Comparison of ENCODE assay signal across 12 cellular contexts in genomic region chr12:31599053-31599452, GRCh38. TPM values are rescaled to one million over a fixed set of nuclear protein-coding genes. Genes with fewer than 3 reads are reported as not detected.
A peak's percentile ranks its signal among the peaks of the same experiment; 100 is the strongest.
DNase-seq lines count a peak whose midpoint lies in the region; ATAC-seq and TF ChIP-seq lines count a peak whose summit lies in the region.
"Had no signal": no experiment of that assay in that cellular context is flagged by ENCODE, and none has a peak within 500 bp of the region (broad histone marks: within the 10 kb centered on the region; RNA-seq: fewer than 3 reads in every experiment).

No MANE protein-coding gene starts in this region.

- H3K27me3 ChIP-seq in DOHH2 (ENCODE audit: control insufficient read depth, low read length), result no peaks in the 10 kb centered on the region
- H3K27me3 ChIP-seq in PC-3 (ENCODE audit: low read length), result no peaks in the 10 kb centered on the region
- H3K27me3 ChIP-seq: brain microvascular endothelial cell had no signal

- H3K4me3 ChIP-seq in DOHH2 (ENCODE audit: low read length) (peak overlapping the region; percentile 31), PC-3 (ENCODE audit: low read length) (no peak overlapping the region)

- no peak for DNase-seq in PC-3
- no peak for DNase-seq in HFFc6
- DNase-seq in iPS-NIHi7 (ENCODE audit: extremely low spot score), result no peak
- DNase-seq: activated T-cell treated with anti-CD3 and anti-CD28 coated beads, Interleukin-2, amount 50 U/mL, for 72 hours; brain microvascular endothelial cell; EL; right cardiac atrium had no signal

- H3K9me2 ChIP-seq in DOHH2 (replicated peaks; ENCODE audit: control insufficient read depth, low read length) (no peaks in the 10 kb centered on the region), PC-3 (replicated peaks; ENCODE audit: low read length) (no peaks in the 10 kb centered on the region)

- H3K36me3 ChIP-seq in DOHH2 (ENCODE audit: control insufficient read depth, low read length) (no peaks in the 10 kb centered on the region), PC-3 (ENCODE audit: low read depth, low read length) (no peaks in the 10 kb centered on the region)
- H3K36me3 ChIP-seq: brain microvascular endothelial cell had no signal

- H3K9me3 ChIP-seq in DOHH2 (ENCODE audit: control insufficient read depth, insufficient read depth, low read length), result no peaks in the 10 kb centered on the region
- H3K9me3 ChIP-seq in PC-3 (ENCODE audit: low read length), result no peaks in the 10 kb centered on the region

- no peak overlapping the region for H3K9ac ChIP-seq in PC-3 (ENCODE audit: low read length)

- H2AFZ ChIP-seq in PC-3 (ENCODE audit: low read length), result no peak overlapping the region

- no TSS peak for BruUV-seq in PC-3 (replicated peaks; lab: Mats Ljungman, UMichigan)

- H3K9me3 Mint-ChIP-seq in HFFc6, result no peaks in the 10 kb centered on the region
- H3K9me3 Mint-ChIP-seq: activated T-cell treated with anti-CD3 and anti-CD28 coated beads, Interleukin-2, amount 50 U/mL, for 72 hours had no signal

- no peak overlapping the region for H3K27ac Mint-ChIP-seq in HFFc6
- H3K27ac Mint-ChIP-seq: activated T-cell treated with anti-CD3 and anti-CD28 coated beads, Interleukin-2, amount 50 U/mL, for 72 hours had no signal

- POLR2A ChIA-PET in PC-3 (lab: Charles Lee; ENCODE audit: unreplicated experiment), result no interaction called here

- H3F3A ChIP-seq in DOHH2 (ENCODE audit: control insufficient read depth, insufficient read depth) (peaks cover 20% of the 10 kb centered on the region), PC-3 (ENCODE audit: low read length, unreplicated experiment) (no peaks in the 10 kb centered on the region)

- H3K4me1 ChIP-seq in DOHH2 (ENCODE audit: control insufficient read depth, low read length) (peaks cover 52% of the 10 kb centered on the region), PC-3 (ENCODE audit: insufficient read depth, low read length) (no peaks in the 10 kb centered on the region)

- CTCF ChIA-PET in PC-3 (lab: Charles Lee), result no interaction called here

- H3K27ac ChIP-seq in DOHH2 (ENCODE audit: low read depth, low read length) (peak overlapping the region; percentile 58), PC-3 (ENCODE audit: low read length) (no peak overlapping the region)
- H3K27ac ChIP-seq: brain microvascular endothelial cell had no signal

- no peak overlapping the region for H3K4me3 Mint-ChIP-seq in HFFc6
- H3K4me3 Mint-ChIP-seq: activated T-cell treated with anti-CD3 and anti-CD28 coated beads, Interleukin-2, amount 50 U/mL, for 72 hours had no signal

- no peaks in the 10 kb centered on the region for H3K36me3 Mint-ChIP-seq in HFFc6 (ENCODE audit: low read depth)

- H3K27me3 Mint-ChIP-seq in HFFc6 (ENCODE audit: insufficient read depth), result peaks cover 6% of the 10 kb centered on the region

- H3K79me2 ChIP-seq in DOHH2 (ENCODE audit: control insufficient read depth, low read length), result no peaks in the 10 kb centered on the region
- no peaks in the 10 kb centered on the region for H3K79me2 ChIP-seq in PC-3 (ENCODE audit: low read length)

- H3K4me1 Mint-ChIP-seq in HFFc6 (ENCODE audit: low read depth), result peaks cover 8% of the 10 kb centered on the region

- intact Hi-C loops in PC-3 (cut with micrococcal nuclease), result no loop called here

- H4K20me1 ChIP-seq in DOHH2 (ENCODE audit: control insufficient read depth, insufficient read depth, low read depth, low read length), result no peaks in the 10 kb centered on the region
- H4K20me1 ChIP-seq in PC-3 (ENCODE audit: low read length), result no peaks in the 10 kb centered on the region

- ATAC-seq in GM19372 (IDR thresholded peaks at IDR 0.05; ENCODE audit: low read depth, unreplicated experiment) (peak; percentile 50), HG02798 (IDR thresholded peaks at IDR 0.05; ENCODE audit: poor library complexity, unreplicated experiment) (peak; percentile 47), HG03521 (IDR thresholded peaks at IDR 0.05; ENCODE audit: unreplicated experiment) (peak; percentile 33), PC-3 (no peak), GM19455 (IDR thresholded peaks at IDR 0.05; ENCODE audit: unreplicated experiment) (no peak)
- ATAC-seq: activated T-cell treated with anti-CD3 and anti-CD28 coated beads, Interleukin-2, amount 50 U/mL, for 72 hours; right cardiac atrium had no signal

- TF ChIP-seq CTCF in DOHH2 (IDR thresholded peaks at IDR 0.05; ENCODE audit: low read depth, low read length, poor library complexity, severe bottlenecking), result no peak
- no peak for TF ChIP-seq CTCF in PC-3 (conservative IDR thresholded peaks at IDR 0.05; ENCODE audit: low read depth, low read length)
- TF ChIP-seq CTCF in HFFc6 (IDR thresholded peaks at IDR 0.05), result no peak

- peak overlapping the region; percentile 53 for H3K4me2 ChIP-seq in DOHH2 (ENCODE audit: low read length)
- H3K4me2 ChIP-seq in PC-3 (ENCODE audit: low read length), result no peak overlapping the region

RNA-seq across cellular contexts. Expression of gene DENND5B, which starts 8.1 kb away (rescaled TPM):
- total RNA-seq in PC-3 (2014; rRNA removed), result 4.2 and 14.2 TPM in 2 replicates
- 10 to 100 TPM in 3 of 6 experiments, 1 to 10 TPM in 3; 9.5 to 11.4 (median 10.1) TPM for total RNA-seq in HFFc6 (2021; fragmentation: NEBNext Ultra II Directional; extraction: Animal tissue kit (Norgen Biotek cat#: 25700))

Comparison
In these comparisons a context has a peak if more than half of its experiments do, and no peak if none do; other contexts are left out.
1. ATAC-seq: peak in GM19372 (single experiment), HG02798 (single experiment) and HG03521 (single experiment); none in PC-3 (single experiment) and GM19455 (single experiment).